24 cellular contexts compared by ENCODE assay signal in the genomic region with DNA sequence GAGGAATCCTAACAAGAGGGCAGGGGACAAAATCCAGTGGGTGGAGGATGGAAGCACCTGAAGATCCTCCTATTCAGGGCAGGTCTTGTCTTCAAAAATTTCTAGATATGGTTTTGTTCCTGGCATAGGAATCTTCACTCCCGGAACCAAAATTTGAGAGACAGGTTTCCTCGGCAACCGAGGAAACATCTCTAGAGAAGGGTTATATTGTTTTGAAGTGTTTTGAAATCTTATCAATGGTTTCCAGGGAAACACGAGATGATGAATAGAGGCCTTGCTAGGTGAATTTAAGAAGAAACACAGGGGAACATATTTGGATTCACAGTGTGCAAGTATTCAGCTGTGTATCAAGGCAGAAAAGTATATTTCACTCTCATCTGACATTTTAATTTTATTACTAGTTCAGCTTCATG.
DNase-seq lines count a peak whose midpoint lies in the region; ATAC-seq, FAIRE-seq and TF ChIP-seq lines count a peak whose summit lies in the region.
"Had no signal": no experiment of that assay in that cellular context is flagged by ENCODE, and none has a peak within 500 bp of the region (broad histone marks: within the 10 kb centered on the region; RNA-seq: fewer than 3 reads in every experiment).

No MANE protein-coding gene starts in this region.

- 44 to 47% methylated on average over 4 of the region's 4 CpGs for WGBS in pancreas, 2 donors

- DNase-seq in DMS53 (lab: John Stamatoyannopoulos, UW), result peak; percentile 46
- no peak for DNase-seq in DMS53 treated with DMSO at 0.1 percent for 48 hours (lab: John Stamatoyannopoulos, UW; ENCODE audit: unreplicated experiment)
- no peak for DNase-seq in NT2/D1 (ENCODE audit: low read depth, low spot score)
- no peak for DNase-seq in left ventricle myocardium superior
- no peak for DNase-seq in pancreas
- DNase-seq in activated CD4-positive, CD25-positive, alpha-beta regulatory T cell treated with anti-CD3 and anti-CD28 coated beads, Interleukin-2, amount 50 U/mL, for 72 hours, result no peak
- no peak for DNase-seq in NCI-H128 (lab: John Stamatoyannopoulos, UW; ENCODE audit: unreplicated experiment)
- DNase-seq: activated CD4-positive, CD25-positive, alpha-beta regulatory T cell; activated naive CD4-positive, alpha-beta T cell; brain microvascular endothelial cell; effector CD4-positive, alpha-beta T cell; EL; HCEC 1CT; midbrain; NCI-H1092; NCI-H524; posterior cingulate gyrus; stimulated activated CD4-positive, alpha-beta T cell treated with anti-CD3 and anti-CD28 coated beads, Interleukin-15, amount 100 ng/mL, for 24 hours; T-cell had no signal

- H3K9me3 ChIP-seq in NT2/D1 (ENCODE audit: insufficient read depth, low read length) (0 out of 2 replicates have a peak, but pooled peaks cover 10% of the 10 kb centered on the region), pancreas (no peaks in the 10 kb centered on the region)

- H3K27ac ChIP-seq in pancreas, result no peak overlapping the region
- H3K27ac ChIP-seq: 22Rv1, brain microvascular endothelial cell, C4-2B had no signal

- peak overlapping the region; percentile 17 for H3K9ac ChIP-seq in NT2/D1 (ENCODE audit: insufficient read length, low read depth)

- no peaks in the 10 kb centered on the region for H3K36me3 ChIP-seq in NT2/D1 (ENCODE audit: insufficient read depth, insufficient read length, low read length)
- no peaks in the 10 kb centered on the region for H3K36me3 ChIP-seq in pancreas
- H3K36me3 ChIP-seq: brain microvascular endothelial cell had no signal

- H3K4me3 ChIP-seq in NT2/D1 (ENCODE audit: insufficient read length, low read depth) (no peak overlapping the region), pancreas (no peak overlapping the region)

- FAIRE-seq in pancreas (lab: Jason Lieb, UNC), result no peak
- FAIRE-seq: frontal cortex had no signal

- H3K4me1 ChIP-seq in NT2/D1 (ENCODE audit: insufficient read depth, insufficient read length) (no peaks in the 10 kb centered on the region), pancreas (no peaks in the 10 kb centered on the region)

- intact Hi-C loops in left ventricle myocardium superior (cut with micrococcal nuclease), result no loop called here
- intact Hi-C loops in pancreas (cut with DNase I), result no loop called here

- H3K27me3 ChIP-seq in NT2/D1 (ENCODE audit: insufficient read depth, insufficient read length), result no peaks in the 10 kb centered on the region
- H3K27me3 ChIP-seq in pancreas, result no peaks in the 10 kb centered on the region
- H3K27me3 ChIP-seq: brain microvascular endothelial cell had no signal

- no peak for TF ChIP-seq CTCF in pancreas (IDR thresholded peaks at IDR 0.05)

- ATAC-seq in left ventricle myocardium superior (peak; percentile 26), pancreas (peak in 3 of 4 donors; percentile 20 to 48 (median 25)), HG03108 (IDR thresholded peaks at IDR 0.05; ENCODE audit: unreplicated experiment) (no peak)
- ATAC-seq: Panc1, T-cell had no signal
